Comparison of ENCODE assay signal across 21 cellular contexts in genomic region chr2:159574246-159574645, GRCh38. TPM values are rescaled to one million over a fixed set of nuclear protein-coding genes. Genes with fewer than 3 reads are reported as not detected.
DNase-seq lines count a peak whose midpoint lies in the region; ATAC-seq, FAIRE-seq and TF ChIP-seq lines count a peak whose summit lies in the region.
"Had no signal": no experiment of that assay in that cellular context is flagged by ENCODE, and none has a peak within 500 bp of the region (broad histone marks: within the 10 kb centered on the region; RNA-seq: fewer than 3 reads in every experiment).

No MANE protein-coding gene starts in this region.

- no peak for FAIRE-seq in HepG2 (lab: Jason Lieb, UNC)
- FAIRE-seq: GM12891 had no signal

- H3K9me3 ChIP-seq in GM23248 (ENCODE audit: low read depth) = no peaks in the 10 kb centered on the region
- peaks cover 14% of the 10 kb centered on the region for H3K9me3 ChIP-seq in HepG2 (ENCODE audit: low read length)
- H3K9me3 ChIP-seq: gastroesophageal sphincter, sigmoid colon had no signal

- H3K79me2 ChIP-seq in GM23248 (ENCODE audit: insufficient read depth) = peaks cover 64% of the 10 kb centered on the region
- no peaks in the 10 kb centered on the region for H3K79me2 ChIP-seq in HepG2 (ENCODE audit: insufficient read depth, low read length)

- ATAC-seq in HepG2 = no peak
- ATAC-seq: gastroesophageal sphincter had no signal

- no peaks in the 10 kb centered on the region; the same call in 1 of the 2 replicates for H4K20me1 ChIP-seq in GM23248 (ENCODE audit: insufficient read depth)
- H4K20me1 ChIP-seq in HepG2 (ENCODE audit: insufficient read depth, low read length) = no peaks in the 10 kb centered on the region

- no peak for TF ChIP-seq RAD21 in HepG2 (CRISPR knock-in tag; IDR thresholded peaks at IDR 0.05)

- H3F3A ChIP-seq in GM23248 (ENCODE audit: insufficient read depth) = no peaks in the 10 kb centered on the region

- H3K27me3 ChIP-seq in GM23248 (replicated peaks; ENCODE audit: insufficient read depth) = no peaks in the 10 kb centered on the region
- H3K27me3 ChIP-seq in HepG2 (ENCODE audit: control insufficient read depth in 1 of 2, insufficient read depth in 2 of 2, low read length in 2 of 2) = no peaks in the 10 kb centered on the region
- H3K27me3 ChIP-seq: brain microvascular endothelial cell, gastroesophageal sphincter, neural progenitor cell, sigmoid colon, tibial artery had no signal

- TF ChIP-seq CTCF in AG09319 (IDR thresholded peaks at IDR 0.05; ENCODE audit: low read depth, low read length) (no peak), HepG2 (CRISPR knock-in tag; IDR thresholded peaks at IDR 0.05) (no peak)

- no peaks in the 10 kb centered on the region for H3K4me1 Mint-ChIP-seq in activated naive CD4-positive, alpha-beta T cell treated with anti-CD3 and anti-CD28 coated beads for 36 hours (ENCODE audit: low read depth)
- H3K4me1 Mint-ChIP-seq: IgD-negative memory B cell, neural progenitor cell had no signal

- 26% methylated on average over 2 of the region's 2 CpGs for WGBS in GM23248 (ENCODE audit: low coverage in 1 of 2, low lambda C conversion rate in 2 of 2, missing lambda C conversion rate in 2 of 2), 2 experiments
- WGBS in HepG2 (ENCODE audit: low lambda C conversion rate) = 43% methylated on average over 2 of the region's 2 CpGs

- H3K36me3 Mint-ChIP-seq in activated naive CD4-positive, alpha-beta T cell treated with anti-CD3 and anti-CD28 coated beads for 36 hours (ENCODE audit: low read depth) = peaks cover 6% of the 10 kb centered on the region

- DNase-seq in AG09319 (ENCODE audit: extremely low read depth, low read depth) (peak; percentile 28), GM23248 (peak; percentile 83), amniotic epithelial cell (ENCODE audit: low read depth) (peak; percentile 79), HepG2 (ENCODE audit: low spot score) (no peak), NCI-H2196 treated with DMSO at 0.1 percent for 48 hours (lab: John Stamatoyannopoulos, UW; ENCODE audit: unreplicated experiment) (no peak), ecto neural progenitor cell (ENCODE audit: low spot score) (no peak)
- DNase-seq in activated naive CD4-positive, alpha-beta T cell treated with Interleukin-2 at 50 U/mL for 16 hours = no peak
- no peak for DNase-seq in activated naive CD4-positive, alpha-beta T cell treated with anti-CD3 and anti-CD28 coated beads for 36 hours
- DNase-seq: activated naive CD4-positive, alpha-beta T cell treated with anti-CD3 and anti-CD28 coated beads, Interleukin-2, amount 50 U/mL, for 16 hours; brain microvascular endothelial cell; C1 segment of cervical spinal cord; effector CD4-positive, alpha-beta T cell; NCI-H1436 treated with DMSO at 0.1 percent for 48 hours; NCI-H524; sigmoid colon; tibial artery had no signal

- intact Hi-C loops in HepG2 (cut with micrococcal nuclease; ENCODE audit: unreplicated experiment) = no loop called here
- intact Hi-C loops in activated naive CD4-positive, alpha-beta T cell treated with anti-CD3 and anti-CD28 coated beads for 36 hours (cut with micrococcal nuclease) = no loop called here

- CTCF ChIA-PET in HepG2 (lab: Yijun Ruan, JAX; ENCODE audit: low intra/inter-chr PET ratio, low total read pairs) = no interaction called here
- CTCF ChIA-PET in activated naive CD4-positive, alpha-beta T cell treated with anti-CD3 and anti-CD28 coated beads for 36 hours (lab: Charles Lee) = no interaction called here

- H3K27ac ChIP-seq in GM23248 (no peak overlapping the region), HepG2 (ENCODE audit: extremely low read length, insufficient read depth, low read length) (no peak overlapping the region)
- H3K27ac ChIP-seq: brain microvascular endothelial cell, gastroesophageal sphincter, neural progenitor cell, sigmoid colon, tibial artery had no signal

- peaks cover 5% of the 10 kb centered on the region; the same call in 1 of the 2 replicates for H3K4me1 ChIP-seq in GM23248 (ENCODE audit: insufficient read depth)
- H3K4me1 ChIP-seq in HepG2 (ENCODE audit: insufficient read depth, low read length) = no peaks in the 10 kb centered on the region

- H3K27ac Mint-ChIP-seq in activated naive CD4-positive, alpha-beta T cell treated with anti-CD3 and anti-CD28 coated beads for 36 hours = no peak overlapping the region
- H3K27ac Mint-ChIP-seq: IgD-negative memory B cell; neural progenitor cell; T-helper 1 cell treated with Interleukin-12 subunit alpha and Interleukin-12 subunit beta and Interleukin-4 antibody, amounts not matched to agents 30 μg/mL and 1 μg/mL, for 36 hours had no signal

- POLR2A ChIA-PET in HepG2 (lab: Yijun Ruan, JAX) = no interaction called here

- no peaks in the 10 kb centered on the region for H3K9me2 ChIP-seq in GM23248 (ENCODE audit: insufficient read depth)

- no peak overlapping the region for H3K4me3 Mint-ChIP-seq in activated naive CD4-positive, alpha-beta T cell treated with anti-CD3 and anti-CD28 coated beads for 36 hours
- H3K4me3 Mint-ChIP-seq: IgD-negative memory B cell; neural progenitor cell; T-helper 1 cell treated with Interleukin-12 subunit alpha and Interleukin-12 subunit beta and Interleukin-4 antibody, amounts not matched to agents 30 μg/mL and 1 μg/mL, for 36 hours had no signal

- H2AFZ ChIP-seq in GM23248 (no peak overlapping the region), HepG2 (ENCODE audit: low read length) (no peak overlapping the region)
- H2AFZ ChIP-seq: neural progenitor cell had no signal

- peaks cover 5% of the 10 kb centered on the region for H3K9me3 Mint-ChIP-seq in activated naive CD4-positive, alpha-beta T cell treated with anti-CD3 and anti-CD28 coated beads for 36 hours

- H3K4me2 ChIP-seq in GM23248 (ENCODE audit: unreplicated experiment) (no peak overlapping the region), HepG2 (ENCODE audit: low read depth, low read length) (no peak overlapping the region)
- H3K4me2 ChIP-seq: neural progenitor cell had no signal

- no peak overlapping the region for H3K4me3 ChIP-seq in GM23248
- no peak overlapping the region for H3K4me3 ChIP-seq in HepG2 (replicated peaks in 1 of 3; ENCODE audit: insufficient read depth in 1 of 3, low read depth in 2 of 3, low read length in 3 of 3)
- H3K4me3 ChIP-seq: gastroesophageal sphincter, neural progenitor cell, sigmoid colon, tibial artery had no signal

- no peaks in the 10 kb centered on the region for H3K27me3 Mint-ChIP-seq in activated naive CD4-positive, alpha-beta T cell treated with anti-CD3 and anti-CD28 coated beads for 36 hours (ENCODE audit: low read depth)

- no peak overlapping the region for H3K9ac ChIP-seq in GM23248
- no peak overlapping the region for H3K9ac ChIP-seq in HepG2 (ENCODE audit: insufficient read depth, low read depth, low read length)
- H3K9ac ChIP-seq: neural progenitor cell had no signal

- TF ChIP-seq EP300 in HepG2 (IDR thresholded peaks at IDR 0.05; ENCODE audit: low read depth in 2 of 2, low read length in 2 of 2) (peak in 1 of 2 experiments; percentile 10; a peak in 1 of 4 replicates), HepG2 (CRISPR knock-in tag; IDR thresholded peaks at IDR 0.05; ENCODE audit: borderline replicate concordance) (no peak)

- in situ Hi-C loops in GM23248 (cut with MboI) (no loop called here), HepG2 (cut with HindIII; ENCODE audit: extremely low pct_ligation_motif_present, low pct_unique_long_range_greater_than_20kb) (no loop called here)

- BruUV-seq in HepG2 (replicated peaks; lab: Mats Ljungman, UMichigan) = no TSS peak

- TF ChIP-seq POLR2A in HepG2 (IDR thresholded peaks at IDR 0.05; ENCODE audit: insufficient read depth in 1 of 2, low read depth in 2 of 2, low read length in 2 of 2) = no peak

- H3K36me3 ChIP-seq in GM23248 (ENCODE audit: low read depth) = no peaks in the 10 kb centered on the region
- no peaks in the 10 kb centered on the region for H3K36me3 ChIP-seq in HepG2 (replicated peaks in 1 of 2; ENCODE audit: control insufficient read depth in 1 of 2, insufficient read depth in 2 of 2, low read length in 2 of 2)
- H3K36me3 ChIP-seq: brain microvascular endothelial cell, gastroesophageal sphincter, sigmoid colon, tibial artery had no signal

TF ChIP-seq in HepG2, 621 proteins besides CTCF, POLR2A, EP300 and RAD21 (continues in another document):
- no peak for TF ChIP-seq CHCHD3 (CRISPR knock-in tag; IDR thresholded peaks at IDR 0.05)
- TF ChIP-seq MLX (CRISPR knock-in tag; IDR thresholded peaks at IDR 0.05) = no peak
- TF ChIP-seq GTF2F1 (IDR thresholded peaks at IDR 0.05; ENCODE audit: low read length) = no peak

RNA-seq across cellular contexts. Expression of gene BAZ2B, which starts 42.1 kb away (rescaled TPM):
- 20.5 and 26.2 TPM in 2 replicates for total RNA-seq in GM23248 (2014; rRNA removed; shearing (Covaris generic))
- 13.9 and 17.0 TPM in 2 replicates for polyA plus RNA-seq in GM23248 (2016; fragmentation: Nextera tagmentation; extraction: Ambion mirVana)
- 15.1 and 18.2 TPM in 2 replicates for total RNA-seq in HepG2 (2016; rRNA removed; fragmentation: Illumina TruSeq; extraction: Trizol)
- 2.2 and 3.3 TPM in 2 replicates for total RNA-seq in HepG2 (2016; cell fraction: cytosol; rRNA removed; fragmentation: Illumina TruSeq; extraction: Trizol; ENCODE audit: low read depth)
- 12.4 and 14.2 TPM in 2 replicates for total RNA-seq in HepG2 (2016; cell fraction: insoluble cytoplasmic fraction; rRNA removed; fragmentation: Illumina TruSeq; extraction: Trizol)
- 3.9 and 5.1 TPM in 2 replicates for total RNA-seq in HepG2 (2016; cell fraction: membrane; rRNA removed; fragmentation: Illumina TruSeq; extraction: Trizol)
- total RNA-seq in HepG2 (2016; cell fraction: nucleus; rRNA removed; fragmentation: Illumina TruSeq; extraction: Trizol) = 33.1 and 38.7 TPM in 2 replicates
- 14.0 and 15.2 TPM in 2 replicates for polyA plus RNA-seq in HepG2 (2011; rRNA removed)
- polyA plus RNA-seq in HepG2 (2011; cell fraction: cytosol; rRNA removed) = 6.3 and 12.7 TPM in 2 replicates
- polyA plus RNA-seq in HepG2 (2011; cell fraction: nucleus; rRNA removed) = 20.8 and 25.8 TPM in 2 replicates
- 17.8 and 20.4 TPM in 2 replicates for polyA plus RNA-seq in HepG2 (2012)
- polyA plus RNA-seq in HepG2 (2016; cell fraction: cytosol; fragmentation: Illumina TruSeq; extraction: Trizol; ENCODE audit: low read depth) = 0.34 and 0.37 TPM in 2 replicates
- polyA plus RNA-seq in HepG2 (2016; cell fraction: insoluble cytoplasmic fraction; fragmentation: Illumina TruSeq; extraction: Trizol; ENCODE audit: low read depth) = 4.2 and 5.1 TPM in 2 replicates
- polyA plus RNA-seq in HepG2 (2016; cell fraction: membrane; fragmentation: Illumina TruSeq; extraction: Trizol; ENCODE audit: low read depth) = 0.52 and 0.54 TPM in 2 replicates
- polyA plus RNA-seq in HepG2 (2016; cell fraction: nucleus; fragmentation: Illumina TruSeq; extraction: Trizol; ENCODE audit: insufficient read depth, low read depth) = 11.7 and 14.3 TPM in 2 replicates
- polyA minus RNA-seq in HepG2 (2011; rRNA and poly(A)+ RNA removed; ENCODE audit: low replicate concordance) = 55.1 and 69.5 TPM in 2 replicates
- 20.9 and 23.2 TPM in 2 replicates for polyA minus RNA-seq in HepG2 (2011; cell fraction: cytosol; rRNA and poly(A)+ RNA removed)
- polyA minus RNA-seq in HepG2 (2011; cell fraction: nucleus; rRNA and poly(A)+ RNA removed) = 158 and 192 TPM in 2 replicates
- total RNA-seq in activated naive CD4-positive, alpha-beta T cell treated with anti-CD3 and anti-CD28 coated beads for 36 hours = 1 to 10 TPM; 8.3 to 9.7 TPM

Comparison
In these comparisons a context has a peak if more than half of its experiments do, and no peak if none do; other contexts are left out.
1. DNase-seq: peak in AG09319 (single experiment), GM23248 (single experiment) and amniotic epithelial cell (single experiment); none in HepG2 (single experiment), activated naive CD4-positive, alpha-beta T cell treated with Interleukin-2 at 50 U/mL for 16 hours (single experiment), activated naive CD4-positive, alpha-beta T cell treated with anti-CD3 and anti-CD28 coated beads for 36 hours (single experiment), NCI-H2196 treated with DMSO at 0.1 percent for 48 hours (single experiment) and ecto neural progenitor cell (single experiment).